ENCODE assay signal across 25 cellular contexts in genomic region chr2:12175323-12175722, GRCh38.
"Had no signal": no experiment of that assay in that cellular context is flagged by ENCODE, and none has a peak within 500 bp of the region (broad histone marks: within the 10 kb centered on the region; RNA-seq: fewer than 3 reads in every experiment).

No MANE protein-coding gene starts in this region.

- H3K36me3 ChIP-seq: brain microvascular endothelial cell, cardiac muscle cell, MG63, SJSA1 had no signal

- H3K4me3 ChIP-seq: cardiac muscle cell, MG63, SJSA1 had no signal

- H3K27ac ChIP-seq: brain microvascular endothelial cell, cardiac muscle cell, SJSA1 had no signal

- H3K27me3 Mint-ChIP-seq: activated CD4-positive, alpha-beta memory T cell treated with anti-CD3 and anti-CD28 coated beads for 36 hours; activated naive CD8-positive, alpha-beta T cell treated with anti-CD3 and anti-CD28 coated beads for 36 hours had no signal

- H3K9me3 ChIP-seq: MG63, SJSA1 had no signal

- H3K9me3 Mint-ChIP-seq: activated CD4-positive, alpha-beta memory T cell treated with anti-CD3 and anti-CD28 coated beads for 36 hours; activated naive CD8-positive, alpha-beta T cell treated with anti-CD3 and anti-CD28 coated beads for 36 hours; activated T-cell treated with anti-CD3 and anti-CD28 coated beads, Interleukin-2, amount 50 U/mL, for 4 hours; T-helper 1 cell treated with Interleukin-12 subunit alpha and Interleukin-12 subunit beta and Interleukin-4 antibody, amounts not matched to agents 30 μg/mL and 1 μg/mL, for 36 hours; WTC11 had no signal

- FAIRE-seq: RCC 7860 had no signal

- DNase-seq: activated CD4-positive, alpha-beta memory T cell treated with anti-CD3 and anti-CD28 coated beads for 36 hours; activated CD4-positive, alpha-beta T cell treated with anti-CD3 and anti-CD28 coated beads for 48 hours; activated CD4-positive, CD25-positive, alpha-beta regulatory T cell treated with anti-CD3 and anti-CD28 coated beads, Interleukin-2, amount 50 U/mL, for 72 hours; activated CD8-positive, alpha-beta memory T cell treated with anti-CD3 and anti-CD28 coated beads for 24 hours; activated naive CD8-positive, alpha-beta T cell treated with anti-CD3 and anti-CD28 coated beads for 36 hours; activated T-cell treated with anti-CD3 and anti-CD28 coated beads, Interleukin-2, amount 50 U/mL, for 4 hours; brain microvascular endothelial cell; MG63; MV-4-11; NCI-H1105; NCI-H1436; NCI-H1694 treated with DMSO at 0.1 percent for 48 hours; NCI-H2029 treated with DMSO at 0.1 percent for 48 hours; NCI-H345; NCI-H510A; NCI-H69; NK-92 treated with Interleukin-12 subunit alpha and Interleukin-12 subunit beta, amount 100 ng/mL, for 24 hours; SHP77; SW 1271; T-helper 9 cell had no signal

- H3K27me3 ChIP-seq: brain microvascular endothelial cell, cardiac muscle cell, MG63, SJSA1 had no signal

- ATAC-seq: activated T-cell treated with anti-CD3 and anti-CD28 coated beads, Interleukin-2, amount 50 U/mL, for 4 hours; WTC11 had no signal

- H3K4me3 Mint-ChIP-seq: activated CD4-positive, alpha-beta memory T cell treated with anti-CD3 and anti-CD28 coated beads for 36 hours; activated naive CD8-positive, alpha-beta T cell treated with anti-CD3 and anti-CD28 coated beads for 36 hours; activated T-cell treated with anti-CD3 and anti-CD28 coated beads, Interleukin-2, amount 50 U/mL, for 4 hours; T-helper 1 cell treated with Interleukin-12 subunit alpha and Interleukin-12 subunit beta and Interleukin-4 antibody, amounts not matched to agents 30 μg/mL and 1 μg/mL, for 36 hours; WTC11 had no signal

- H3K27ac Mint-ChIP-seq: activated CD4-positive, alpha-beta memory T cell treated with anti-CD3 and anti-CD28 coated beads for 36 hours; activated naive CD8-positive, alpha-beta T cell treated with anti-CD3 and anti-CD28 coated beads for 36 hours; T-helper 1 cell treated with Interleukin-12 subunit alpha and Interleukin-12 subunit beta and Interleukin-4 antibody, amounts not matched to agents 30 μg/mL and 1 μg/mL, for 36 hours; WTC11 had no signal

- H3K36me3 Mint-ChIP-seq: activated CD4-positive, alpha-beta memory T cell treated with anti-CD3 and anti-CD28 coated beads for 36 hours; activated naive CD8-positive, alpha-beta T cell treated with anti-CD3 and anti-CD28 coated beads for 36 hours; WTC11 had no signal
